ENCODE assay signal across 15 cellular contexts in the genomic region with DNA sequence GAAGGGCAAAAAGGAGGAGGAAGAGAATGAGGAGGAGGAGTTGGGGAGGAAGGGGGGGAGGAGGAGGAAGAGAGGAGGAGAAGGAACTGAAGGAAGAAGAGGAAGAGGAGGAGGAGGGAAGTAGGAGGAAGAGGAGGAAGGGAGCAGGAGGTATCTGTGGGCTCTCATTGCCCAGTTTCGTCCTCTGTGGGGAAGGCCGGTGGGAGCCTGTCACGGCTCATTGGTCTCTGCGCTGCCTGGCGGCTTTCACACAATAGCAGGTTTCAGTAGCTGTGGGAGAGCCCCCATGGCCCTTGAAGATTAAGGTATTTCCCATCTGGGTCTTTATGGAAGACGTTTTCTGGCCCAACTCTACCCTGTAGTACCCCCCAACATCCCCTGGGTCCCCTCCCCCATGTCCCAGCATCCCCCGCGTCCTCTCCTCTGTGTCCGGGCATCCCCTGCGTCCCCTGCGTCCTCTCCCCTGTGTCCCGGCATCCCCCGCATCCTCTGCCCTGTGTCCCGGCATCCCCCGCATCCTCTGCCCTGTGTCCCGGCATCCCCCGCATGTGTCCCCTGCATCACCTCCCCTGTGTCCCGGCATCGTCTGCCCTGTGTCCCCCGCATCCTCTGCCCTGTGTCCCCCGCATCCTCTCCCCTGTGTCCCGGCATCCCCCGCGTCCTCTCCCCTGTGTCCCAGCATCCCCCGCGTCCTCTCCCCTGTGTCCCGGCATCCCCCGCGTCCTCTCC.
DNase-seq lines count a peak whose midpoint lies in the region; ATAC-seq, FAIRE-seq and TF ChIP-seq lines count a peak whose summit lies in the region.
"Had no signal": no experiment of that assay in that cellular context is flagged by ENCODE, and none has a peak within 500 bp of the region (broad histone marks: within the 10 kb centered on the region; RNA-seq: fewer than 3 reads in every experiment).

No MANE protein-coding gene starts in this region.

- TF ChIP-seq EP300 in K562 (IDR thresholded peaks at IDR 0.05; ENCODE audit: low read length) = no peak

- H3K9ac ChIP-seq in K562 (ENCODE audit: insufficient read depth in 1 of 2, low read depth in 2 of 2, low read length in 2 of 2) = no peak overlapping the region

- WGBS in K562 (ENCODE audit: insufficient coverage, low coverage, missing lambda C conversion rate) = 27% methylated on average over 3 of the region's 29 CpGs

- 0 out of 2 replicates have a peak overlapping the region, but pooled peaks have one; percentile 55 for H2AFZ ChIP-seq in K562 (ENCODE audit: low read depth, low read length)
- H2AFZ ChIP-seq: PC-9 had no signal

- intact Hi-C loops in K562 (cut with micrococcal nuclease) = no loop called here
- intact Hi-C loops in mucosa of descending colon (cut with DNase I, micrococcal nuclease) = no loop called here

- TF ChIP-seq POLR2A in K562 (conservative IDR thresholded peaks at IDR 0.05) = no peak

- H3K4me3 ChIP-seq in BE2C (ENCODE audit: low read depth, low read length) (peak overlapping the region; percentile 39), H7 (ENCODE audit: insufficient read depth, low read depth, low read length) (no peak overlapping the region; the same call in 1 of the 2 replicates), K562 (no peak overlapping the region), coronary artery (no peak overlapping the region), mucosa of descending colon (no peak overlapping the region)
- H3K4me3 ChIP-seq: ovary, PC-9 had no signal

- no peaks in the 10 kb centered on the region for H4K20me1 ChIP-seq in K562 (replicated peaks; ENCODE audit: control insufficient read depth, insufficient read depth, low read length)

- H3K9me3 ChIP-seq in BE2C (no peaks in the 10 kb centered on the region), K562 (replicated peaks; ENCODE audit: control insufficient read depth, insufficient read depth, low read depth, low read length) (no peaks in the 10 kb centered on the region), mucosa of descending colon (no peaks in the 10 kb centered on the region)

- H3K4me1 ChIP-seq in BE2C (no peaks in the 10 kb centered on the region), K562 (replicated peaks in 1 of 2; ENCODE audit: control insufficient read depth in 2 of 2, insufficient read depth in 2 of 2, low read length in 2 of 2) (peaks cover 4 to 21% of the 10 kb centered on the region in 2 experiments; a peak in 4 of 5 replicates), mucosa of descending colon (ENCODE audit: low read depth) (no peaks in the 10 kb centered on the region)

- H3K36me3 ChIP-seq in BE2C (no peaks in the 10 kb centered on the region), H7 (replicated peaks; ENCODE audit: control insufficient read depth, insufficient read depth, low read length) (no peaks in the 10 kb centered on the region), K562 (ENCODE audit: control insufficient read depth, insufficient read depth, low read length) (no peaks in the 10 kb centered on the region), mucosa of descending colon (ENCODE audit: low read depth) (no peaks in the 10 kb centered on the region)
- H3K36me3 ChIP-seq: ovary had no signal

- in situ Hi-C loops in K562 (cut with MboI) = no loop called here

- no peaks in the 10 kb centered on the region for H3K27me3 ChIP-seq in BE2C
- H3K27me3 ChIP-seq in H7 (ENCODE audit: control insufficient read depth, insufficient read depth, low read length) = peaks cover 4% of the 10 kb centered on the region; the same call in 1 of the 2 replicates
- peaks cover 3 to 14% of the 10 kb centered on the region in 2 experiments; a peak in 3 of 5 replicates for H3K27me3 ChIP-seq in K562 (ENCODE audit: control insufficient read depth in 2 of 2, insufficient read depth in 2 of 2, low read length in 2 of 2)
- H3K27me3 ChIP-seq: ovary had no signal

- no TSS peak for BruUV-seq in K562 (replicated peaks; lab: Mats Ljungman, UMichigan)

- no peak overlapping the region; the same call in 2 of the 3 replicates for H3K27ac ChIP-seq in K562 (ENCODE audit: extremely low read depth, low read depth, low read length)
- no peak overlapping the region for H3K27ac ChIP-seq in coronary artery
- H3K27ac ChIP-seq: ovary, PC-9 had no signal

- POLR2A ChIA-PET in K562 (lab: Yijun Ruan, JAX) = no interaction called here

- no peaks in the 10 kb centered on the region for H3K9me1 ChIP-seq in K562 (ENCODE audit: control insufficient read depth, insufficient read depth, low read length)

- TF ChIP-seq RAD21 in K562 (CRISPR knock-in tag; conservative IDR thresholded peaks at IDR 0.05 in 1 of 2, IDR thresholded peaks at IDR 0.05 in 1 of 2) = no peak

- H3K79me2 ChIP-seq in K562 (ENCODE audit: control insufficient read depth, insufficient read depth, low read length) = no peaks in the 10 kb centered on the region

- peak; percentile 66 for ATAC-seq in GM18867 (IDR thresholded peaks at IDR 0.05; ENCODE audit: unreplicated experiment)
- 0 out of 3 replicates have a peak, but pooled peaks have one; percentile 22 for ATAC-seq in K562
- ATAC-seq in mucosa of descending colon = no peak

- no peak for FAIRE-seq in K562 (lab: Jason Lieb, UNC)

- DNase-seq in BE2C = no peak
- peak; percentile 52 for DNase-seq in H7
- no peak for DNase-seq in K562 (ENCODE audit: extremely low read depth in 1 of 4, low spot score in 3 of 4)
- no peak for DNase-seq in HCEC 1CT
- no peak for DNase-seq in coronary artery (ENCODE audit: low spot score)
- DNase-seq in mucosa of descending colon = no peak
- no peak for DNase-seq in NCI-H1048 (lab: John Stamatoyannopoulos, UW)
- DNase-seq: activated CD4-positive, CD25-positive, alpha-beta regulatory T cell; activated naive CD4-positive, alpha-beta T cell treated with anti-CD3 and anti-CD28 coated beads, Interleukin-2, amount 50 U/mL, for 16 hours; Calu3; foreskin fibroblast; NCI-H1092; ovary; PC-9 had no signal

- CTCF ChIA-PET in K562 (lab: Yijun Ruan, JAX; ENCODE audit: low intra/inter-chr PET ratio) = no interaction called here

- H3K4me2 ChIP-seq in K562 (ENCODE audit: insufficient read depth, low read length) = peak overlapping the region; percentile 41; the same call in 1 of the 2 replicates
- H3K4me2 ChIP-seq: PC-9 had no signal

- no peak for TF ChIP-seq CTCF in BE2C (IDR thresholded peaks at IDR 0.05; ENCODE audit: low read depth, low read length)
- TF ChIP-seq CTCF in K562 (IDR thresholded peaks at IDR 0.05 in 2 of 3, conservative IDR thresholded peaks at IDR 0.05 in 1 of 3; ENCODE audit: insufficient read depth in 2 of 3, low read depth in 1 of 3, low read length in 3 of 3) = no peak
- no peak for TF ChIP-seq CTCF in coronary artery (IDR thresholded peaks at IDR 0.05)
- TF ChIP-seq CTCF in mucosa of descending colon (IDR thresholded peaks at IDR 0.05) = no peak

TF ChIP-seq in K562, 482 proteins besides CTCF, POLR2A, EP300 and RAD21 (continues in another document):
- TF ChIP-seq FOS (IDR thresholded peaks at IDR 0.05; ENCODE audit: extremely low read depth, insufficient read length) (no peak), ARID1B (IDR thresholded peaks at IDR 0.05) (peak; percentile 13; the same call in 1 of the 2 replicates), ZNF780A (CRISPR knock-in tag; IDR thresholded peaks at IDR 0.05) (no peak), BCOR (IDR thresholded peaks at IDR 0.05) (no peak), NUFIP1 (IDR thresholded peaks at IDR 0.05; ENCODE audit: partially characterized antibody) (no peak), MBD2 (IDR thresholded peaks at IDR 0.05; ENCODE audit: borderline replicate concordance, low read depth) (no peak), ARID3B (CRISPR knock-in tag; IDR thresholded peaks at IDR 0.05; ENCODE audit: borderline replicate concordance) (no peak), PURB (CRISPR knock-in tag; IDR thresholded peaks at IDR 0.05; ENCODE audit: low read depth) (no peak), ZNF431 (CRISPR knock-in tag; IDR thresholded peaks at IDR 0.05) (no peak), ZNF23 (CRISPR knock-in tag; IDR thresholded peaks at IDR 0.05) (no peak), ZC3H11A (IDR thresholded peaks at IDR 0.05; ENCODE audit: low read depth, low read length) (no peak), E2F3 (CRISPR knock-in tag; IDR thresholded peaks at IDR 0.05) (no peak), CAMTA2 (CRISPR knock-in tag; conservative IDR thresholded peaks at IDR 0.05) (no peak), EHMT2 (IDR thresholded peaks at IDR 0.05) (0 out of 2 replicates have a peak, but pooled peaks have one; percentile 37), MCM7 (IDR thresholded peaks at IDR 0.05) (no peak), SAP30 (IDR thresholded peaks at IDR 0.05; ENCODE audit: borderline replicate concordance, insufficient read depth, low read depth, low read length, poor library complexity, severe bottlenecking) (no peak), ZSCAN32 (CRISPR knock-in tag; IDR thresholded peaks at IDR 0.05) (no peak)
